Comparison of ENCODE assay signal across 10 cellular contexts in genomic region chr11:75560644-75561043, GRCh38. TPM values are rescaled to one million over a fixed set of nuclear protein-coding genes. Genes with fewer than 3 reads are reported as not detected.
DNase-seq lines count a peak whose midpoint lies in the region; ATAC-seq and TF ChIP-seq lines count a peak whose summit lies in the region.
"Had no signal": no experiment of that assay in that cellular context is flagged by ENCODE, and none has a peak within 500 bp of the region (broad histone marks: within the 10 kb centered on the region; RNA-seq: fewer than 3 reads in every experiment).

No MANE protein-coding gene starts in this region.

- no peak for TF ChIP-seq CTCF in ascending aorta (IDR thresholded peaks at IDR 0.05)
- TF ChIP-seq CTCF in thyroid gland (IDR thresholded peaks at IDR 0.05) = no peak

- H3K4me3 ChIP-seq in ascending aorta = no peak overlapping the region
- no peak overlapping the region for H3K4me3 ChIP-seq in mesodermal cell (ENCODE audit: extremely low read depth, insufficient read depth, low read length, poor library complexity, severe bottlenecking)
- no peak overlapping the region for H3K4me3 ChIP-seq in thyroid gland (replicated peaks in 1 of 3)

- H3K9me3 Mint-ChIP-seq in activated naive CD4-positive, alpha-beta T cell treated with anti-CD3 and anti-CD28 coated beads, Interleukin-2, amount 10 ng/mL, durations not matched to agents 7 days and 5 days = no peaks in the 10 kb centered on the region
- no peaks in the 10 kb centered on the region for H3K9me3 Mint-ChIP-seq in activated naive CD4-positive, alpha-beta T cell treated with anti-CD3 and anti-CD28 coated beads, Interleukin-2, amount 50 U/mL, for 72 hours

- H3K4me1 Mint-ChIP-seq in activated naive CD4-positive, alpha-beta T cell treated with anti-CD3 and anti-CD28 coated beads, Interleukin-2, amount 10 ng/mL, durations not matched to agents 7 days and 5 days = peaks cover 38% of the 10 kb centered on the region

- TF ChIP-seq POLR2A in thyroid gland (IDR thresholded peaks at IDR 0.05) = no peak

- H3K36me3 ChIP-seq in ascending aorta (peaks cover 0 to 6% of the 10 kb centered on the region in 2 donors), mesodermal cell (ENCODE audit: control insufficient read depth, insufficient read depth, low read length) (peaks cover 22% of the 10 kb centered on the region), thyroid gland (no peaks in the 10 kb centered on the region)

- CTCF ChIA-PET in activated naive CD4-positive, alpha-beta T cell treated with anti-CD3 and anti-CD28 coated beads, Interleukin-2, amount 10 ng/mL, durations not matched to agents 7 days and 5 days (lab: Charles Lee) = interaction anchor here (1.3 to 1.4 kb wide), 2 partner anchors 12 to 14 kb away, joined by 4 read pairs; no protein-coding TSS in a partner anchor

- no peaks in the 10 kb centered on the region for H3K27me3 ChIP-seq in ascending aorta
- no peaks in the 10 kb centered on the region for H3K27me3 ChIP-seq in thyroid gland

- no peaks in the 10 kb centered on the region for H3K36me3 Mint-ChIP-seq in activated naive CD4-positive, alpha-beta T cell treated with anti-CD3 and anti-CD28 coated beads, Interleukin-2, amount 10 ng/mL, durations not matched to agents 7 days and 5 days
- H3K36me3 Mint-ChIP-seq in activated naive CD4-positive, alpha-beta T cell treated with anti-CD3 and anti-CD28 coated beads, Interleukin-2, amount 50 U/mL, for 72 hours = peaks cover 0 to 8% of the 10 kb centered on the region in 2 donors

- peaks cover 19% of the 10 kb centered on the region for H3K27me3 Mint-ChIP-seq in activated naive CD4-positive, alpha-beta T cell treated with anti-CD3 and anti-CD28 coated beads, Interleukin-2, amount 10 ng/mL, durations not matched to agents 7 days and 5 days

- intact Hi-C loops in ascending aorta (cut with DNase I) (no loop called here), thyroid gland (cut with DNase I) (no loop called here)

- ATAC-seq in activated naive CD4-positive, alpha-beta T cell treated with anti-CD3 and anti-CD28 coated beads, Interleukin-2, amount 50 U/mL, for 72 hours = no peak

- H3K9me3 ChIP-seq in ascending aorta (no peaks in the 10 kb centered on the region), mesodermal cell (ENCODE audit: control insufficient read depth, low read length) (no peaks in the 10 kb centered on the region), thyroid gland (no peaks in the 10 kb centered on the region)

- H3K4me1 ChIP-seq in ascending aorta (peaks cover 31 to 58% of the 10 kb centered on the region in 2 donors), mesodermal cell (ENCODE audit: control insufficient read depth, insufficient read depth, low read length, poor library complexity, severe bottlenecking) (peaks cover 60% of the 10 kb centered on the region), thyroid gland (peaks cover 42 to 71% of the 10 kb centered on the region in 2 donors)

- H3K27ac Mint-ChIP-seq in activated naive CD4-positive, alpha-beta T cell treated with anti-CD3 and anti-CD28 coated beads, Interleukin-2, amount 10 ng/mL, durations not matched to agents 7 days and 5 days = no peak overlapping the region
- peak overlapping the region in 1 of 2 donors; percentile 93 for H3K27ac Mint-ChIP-seq in activated naive CD4-positive, alpha-beta T cell treated with anti-CD3 and anti-CD28 coated beads, Interleukin-2, amount 50 U/mL, for 72 hours

- H3K4me3 Mint-ChIP-seq in activated naive CD4-positive, alpha-beta T cell treated with anti-CD3 and anti-CD28 coated beads, Interleukin-2, amount 10 ng/mL, durations not matched to agents 7 days and 5 days = peak overlapping the region; percentile 98

- H3K27ac ChIP-seq in ascending aorta (peak overlapping the region; percentile 99 to 100), mesodermal cell (ENCODE audit: low read depth, low read length, severe bottlenecking) (peak overlapping the region; percentile 68), thyroid gland (peak overlapping the region in 2 of 3 donors; percentile 100)

- 80% methylated on average over 1 of the region's 1 CpG; no CpG with 5 or more reads in 1 of the 2 experiments for WGBS in mesodermal cell (ENCODE audit: insufficient coverage in 2 of 2), 2 experiments
- WGBS in thyroid gland, 2 donors = 65 to 82% methylated on average over 1 of the region's 1 CpG

- DNase-seq in activated naive CD4-positive, alpha-beta T cell treated with anti-CD3 and anti-CD28 coated beads, Interleukin-2, amount 10 ng/mL, durations not matched to agents 7 days and 5 days = no peak
- no peak for DNase-seq in activated naive CD4-positive, alpha-beta T cell treated with anti-CD3 and anti-CD28 coated beads, Interleukin-2, amount 50 U/mL, for 72 hours (ENCODE audit: low spot score in 2 of 2)
- DNase-seq in ascending aorta (ENCODE audit: low spot score in 2 of 2) = no peak
- no peak for DNase-seq in thyroid gland
- DNase-seq in HUDEP-2 (lab: John Stamatoyannopoulos, UW; ENCODE audit: unreplicated experiment in 76 of 76) = no peak
- DNase-seq in NCI-H2171 (lab: John Stamatoyannopoulos, UW) = no peak
- no peak for DNase-seq in HCEC 1CT
- DNase-seq: kidney, NCI-H226 had no signal

RNA-seq across cellular contexts. Expression of gene SERPINH1, which starts 1.4 kb away (rescaled TPM):
- 10 to 100 TPM in 1 of 2 donors, 1 to 10 TPM in 1; 8.2 to 24.5 TPM for total RNA-seq in activated naive CD4-positive, alpha-beta T cell treated with anti-CD3 and anti-CD28 coated beads, Interleukin-2, amount 50 U/mL, for 72 hours
- total RNA-seq in ascending aorta (1,290 TPM), thyroid gland (100 to 1,000 TPM; 102 to 167 (median 143) TPM)
- polyA plus RNA-seq in mesodermal cell (2013, experiment 1 of 2) = 1,319 TPM
- 1,058 TPM for polyA plus RNA-seq in mesodermal cell (2013, experiment 2 of 2)

RNA-seq across cellular contexts. Expression of gene GDPD5, which starts 34.9 kb away (rescaled TPM):
- 10 to 100 TPM; 13.4 to 22.7 TPM for total RNA-seq in activated naive CD4-positive, alpha-beta T cell treated with anti-CD3 and anti-CD28 coated beads, Interleukin-2, amount 50 U/mL, for 72 hours
- total RNA-seq in ascending aorta (64.6 TPM), thyroid gland (1 to 10 TPM; 5.6 to 6.4 (median 6.1) TPM)
- polyA plus RNA-seq in mesodermal cell (2013, experiment 1 of 2) = 27.2 TPM
- 15.6 TPM for polyA plus RNA-seq in mesodermal cell (2013, experiment 2 of 2)

Comparison
In these comparisons a context has a peak if more than half of its experiments do, and no peak if none do; other contexts are left out.
1. RNA of gene SERPINH1, which starts 1.4 kb away (total RNA-seq): 1,290 TPM in ascending aorta (single experiment) and 102 to 167 TPM in thyroid gland; 8.2 to 24.5 TPM in activated naive CD4-positive, alpha-beta T cell treated with anti-CD3 and anti-CD28 coated beads, Interleukin-2, amount 50 U/mL, for 72 hours; every median in the first group is over 4 times any median in the second.
2. Peak in every context shown above with its lines, with median percentiles within 50 percentile points of each other: H3K27ac ChIP-seq.